Comparison of ENCODE assay signal across 18 cellular contexts in genomic region chrX:123918106-123918721, GRCh38.
"Had no signal": no experiment of that assay in that cellular context is flagged by ENCODE, and none has a peak within 500 bp of the region (broad histone marks: within the 10 kb centered on the region; RNA-seq: fewer than 3 reads in every experiment).

No MANE protein-coding gene starts in this region.

- ATAC-seq: activated CD8-positive, alpha-beta T cell treated with anti-CD3 and anti-CD28 coated beads, Interleukin-2, amount 10 ng/mL, durations not matched to agents 7 days and 5 days; foreskin keratinocyte; natural killer cell treated with Interleukin-12 subunit alpha and Interleukin-12 subunit beta and Interleukin-15 and Interleukin-18, amount 100 ng/mL, for 72 hours; stimulated activated memory B cell treated with anti-CD40 and anti-IgM and Interleukin-4, amounts not matched to agents 10 μg/mL and 1 μg/mL and 100 μg/mL, for 72 hours had no signal

- H3K4me3 Mint-ChIP-seq: activated CD4-positive, alpha-beta T cell treated with anti-CD3 and anti-CD28 coated beads, Interleukin-2, amount 10 ng/mL, durations not matched to agents 24 days and 14 days; activated CD8-positive, alpha-beta T cell treated with anti-CD3 and anti-CD28 coated beads, Interleukin-2, amount 10 ng/mL, durations not matched to agents 7 days and 5 days; activated naive CD8-positive, alpha-beta T cell treated with anti-CD3 and anti-CD28 coated beads for 36 hours; natural killer cell treated with Interleukin-12 subunit alpha and Interleukin-12 subunit beta and Interleukin-15 and Interleukin-18, amount 100 ng/mL, for 72 hours; stimulated activated memory B cell treated with anti-CD40 and anti-IgM and Interleukin-4, amounts not matched to agents 10 μg/mL and 1 μg/mL and 100 μg/mL, for 72 hours had no signal

- DNase-seq: activated CD4-positive, alpha-beta T cell treated with anti-CD3 and anti-CD28 coated beads, Interleukin-2, amount 10 ng/mL, durations not matched to agents 24 days and 14 days; activated CD4-positive, CD25-positive, alpha-beta regulatory T cell; activated CD8-positive, alpha-beta memory T cell treated with anti-CD3 and anti-CD28 coated beads, Interleukin-2, amount 50 U/mL, for 4 hours; activated CD8-positive, alpha-beta T cell treated with anti-CD3 and anti-CD28 coated beads, Interleukin-2, amount 10 ng/mL, durations not matched to agents 7 days and 5 days; activated naive CD8-positive, alpha-beta T cell treated with anti-CD3 and anti-CD28 coated beads for 36 hours; esophagus squamous epithelium; foreskin keratinocyte; glutamatergic neuron; hypothalamus; kidney glomerular epithelial cell; nucleus accumbens; stimulated activated CD4-positive, alpha-beta T cell treated with anti-CD3 and anti-CD28 coated beads, Interleukin-12 subunit alpha, Interleukin-12 subunit beta, amount 100 ng/mL, for 4 hours; T-helper 2 cell had no signal

- H3K27me3 ChIP-seq: breast epithelium, esophagus squamous epithelium, foreskin keratinocyte, tibial nerve, vagina had no signal

- H3K27me3 Mint-ChIP-seq: activated CD4-positive, alpha-beta T cell treated with anti-CD3 and anti-CD28 coated beads, Interleukin-2, amount 10 ng/mL, durations not matched to agents 24 days and 14 days; activated naive CD8-positive, alpha-beta T cell treated with anti-CD3 and anti-CD28 coated beads for 36 hours; natural killer cell treated with Interleukin-12 subunit alpha and Interleukin-12 subunit beta and Interleukin-15 and Interleukin-18, amount 100 ng/mL, for 72 hours; stimulated activated memory B cell treated with anti-CD40 and anti-IgM and Interleukin-4, amounts not matched to agents 10 μg/mL and 1 μg/mL and 100 μg/mL, for 72 hours had no signal

- H3K27ac ChIP-seq: breast epithelium, esophagus squamous epithelium, foreskin keratinocyte, tibial nerve, vagina had no signal

- H3K4me1 Mint-ChIP-seq: activated CD4-positive, alpha-beta T cell treated with anti-CD3 and anti-CD28 coated beads, Interleukin-2, amount 10 ng/mL, durations not matched to agents 24 days and 14 days; activated naive CD8-positive, alpha-beta T cell treated with anti-CD3 and anti-CD28 coated beads for 36 hours; stimulated activated memory B cell treated with anti-CD40 and anti-IgM and Interleukin-4, amounts not matched to agents 10 μg/mL and 1 μg/mL and 100 μg/mL, for 72 hours had no signal

- H3K36me3 Mint-ChIP-seq: activated naive CD8-positive, alpha-beta T cell treated with anti-CD3 and anti-CD28 coated beads for 36 hours; natural killer cell treated with Interleukin-12 subunit alpha and Interleukin-12 subunit beta and Interleukin-15 and Interleukin-18, amount 100 ng/mL, for 72 hours; stimulated activated memory B cell treated with anti-CD40 and anti-IgM and Interleukin-4, amounts not matched to agents 10 μg/mL and 1 μg/mL and 100 μg/mL, for 72 hours had no signal

- H3K36me3 ChIP-seq: breast epithelium, esophagus squamous epithelium, tibial nerve, vagina had no signal

- H3K4me1 ChIP-seq: breast epithelium, esophagus squamous epithelium, tibial nerve, vagina had no signal

- H3K4me3 ChIP-seq: breast epithelium, esophagus squamous epithelium, tibial nerve, vagina had no signal

- H3K27ac Mint-ChIP-seq: activated CD4-positive, alpha-beta T cell treated with anti-CD3 and anti-CD28 coated beads, Interleukin-2, amount 10 ng/mL, durations not matched to agents 24 days and 14 days; activated CD8-positive, alpha-beta T cell treated with anti-CD3 and anti-CD28 coated beads, Interleukin-2, amount 10 ng/mL, durations not matched to agents 7 days and 5 days; activated naive CD8-positive, alpha-beta T cell treated with anti-CD3 and anti-CD28 coated beads for 36 hours; natural killer cell treated with Interleukin-12 subunit alpha and Interleukin-12 subunit beta and Interleukin-15 and Interleukin-18, amount 100 ng/mL, for 72 hours; stimulated activated memory B cell treated with anti-CD40 and anti-IgM and Interleukin-4, amounts not matched to agents 10 μg/mL and 1 μg/mL and 100 μg/mL, for 72 hours had no signal

- H3K9me3 ChIP-seq: breast epithelium, esophagus squamous epithelium, tibial nerve, vagina had no signal

- H3K9me3 Mint-ChIP-seq: activated CD4-positive, alpha-beta T cell treated with anti-CD3 and anti-CD28 coated beads, Interleukin-2, amount 10 ng/mL, durations not matched to agents 24 days and 14 days; activated naive CD8-positive, alpha-beta T cell treated with anti-CD3 and anti-CD28 coated beads for 36 hours; natural killer cell treated with Interleukin-12 subunit alpha and Interleukin-12 subunit beta and Interleukin-15 and Interleukin-18, amount 100 ng/mL, for 72 hours; stimulated activated memory B cell treated with anti-CD40 and anti-IgM and Interleukin-4, amounts not matched to agents 10 μg/mL and 1 μg/mL and 100 μg/mL, for 72 hours had no signal
